ENCODE assay signal across 8 cellular contexts in the genomic region with DNA sequence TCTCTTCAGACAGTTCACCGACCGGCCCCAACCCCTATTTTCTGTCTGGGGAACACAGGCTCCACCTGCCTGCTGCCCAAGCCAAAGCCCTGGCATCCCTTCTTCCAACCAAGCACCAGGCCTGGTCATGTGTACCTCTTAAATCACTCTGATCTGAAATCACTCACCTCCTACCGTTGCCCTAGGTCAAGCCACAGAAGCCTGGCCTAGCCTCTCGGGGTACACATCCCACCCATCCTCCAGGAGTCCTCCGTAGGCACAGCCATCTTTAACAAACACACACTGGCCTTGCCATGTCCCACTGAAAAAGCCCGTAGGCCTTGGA.
A peak's percentile ranks its signal among the peaks of the same experiment; 100 is the strongest.
DNase-seq lines count a peak whose midpoint lies in the region; ATAC-seq, FAIRE-seq and TF ChIP-seq lines count a peak whose summit lies in the region.

No MANE protein-coding gene starts in this region.

- H3K79me1 ChIP-seq in neuronal stem cell (ENCODE audit: low read depth, low read length): no peaks in the 10 kb centered on the region

- H2AK5ac ChIP-seq in neuronal stem cell (ENCODE audit: low read depth, low read length): peak overlapping the region; percentile 99

- peak overlapping the region; percentile 81 for H3K27ac ChIP-seq in neuronal stem cell (replicated peaks; ENCODE audit: low read length)

- H4K91ac ChIP-seq in neuronal stem cell (ENCODE audit: low read depth, low read length, poor library complexity): peak overlapping the region; percentile 66

- ATAC-seq in HG03432 (IDR thresholded peaks at IDR 0.05; ENCODE audit: unreplicated experiment): peak; percentile 9

- no peaks in the 10 kb centered on the region for H3K27me3 ChIP-seq in neuronal stem cell (ENCODE audit: control insufficient read depth in 3 of 3, insufficient read depth in 3 of 3, low read depth in 1 of 3, low read length in 3 of 3)

- H2BK12ac ChIP-seq in neuronal stem cell (ENCODE audit: low read length): peak overlapping the region; percentile 93

- no peaks in the 10 kb centered on the region for H3K36me3 Mint-ChIP-seq in dendritic cell treated with granulocyte-macrophage colony-stimulating factor and Interleukin-4, amounts not matched to agents 40 ng/mL and 50 ng/mL, for 4 days (ENCODE audit: low read depth)

- peaks cover 5% of the 10 kb centered on the region for H3K27me3 Mint-ChIP-seq in dendritic cell treated with granulocyte-macrophage colony-stimulating factor and Interleukin-4, amounts not matched to agents 40 ng/mL and 50 ng/mL, for 4 days

- TF ChIP-seq CTCF in GM10266 (IDR thresholded peaks at IDR 0.05; ENCODE audit: control insufficient read depth, insufficient read depth, low read depth, missing control alignments): no peak

- H3K4ac ChIP-seq in neuronal stem cell (ENCODE audit: low read length): peak overlapping the region; percentile 80

- peak overlapping the region; percentile 98 for H2BK5ac ChIP-seq in neuronal stem cell (ENCODE audit: low read length)

- peaks cover 18 to 27% of the 10 kb centered on the region in 2 donors for H3K4me1 ChIP-seq in neuronal stem cell (ENCODE audit: control insufficient read depth in 2 of 2, insufficient read depth in 1 of 2, low read depth in 1 of 2, low read length in 2 of 2)

- no CpG with 5 or more reads among the region's 6 CpGs for WGBS in neuronal stem cell (ENCODE audit: extremely low coverage in 2 of 2, insufficient read length in 2 of 2, insufficient replicate concordance in 1 of 2), 2 donors

- H2BK15ac ChIP-seq in neuronal stem cell (ENCODE audit: low read length): peak overlapping the region; percentile 96

- DNase-seq in GM12891 (ENCODE audit: insufficient read length, low spot score) (no peak), neuronal stem cell (ENCODE audit: low spot score) (no peak), SIG-M5 treated with dmso at 0.1 percent for 504 hours (lab: John Stamatoyannopoulos, UW; ENCODE audit: unreplicated experiment) (no peak), GM10266 (ENCODE audit: extremely low spot score) (no peak), head of caudate nucleus (no peak)
- no peak for DNase-seq in stimulated activated CD4-positive, alpha-beta T cell treated with anti-CD3 and anti-CD28 coated beads, Interleukin-4, amount 100 ng/mL, for 4 hours

- H3K4me2 ChIP-seq in neuronal stem cell (ENCODE audit: insufficient read depth, low read length, poor library complexity, severe bottlenecking): no peak overlapping the region

- H3K4me3 Mint-ChIP-seq in dendritic cell treated with granulocyte-macrophage colony-stimulating factor and Interleukin-4, amounts not matched to agents 40 ng/mL and 50 ng/mL, for 4 days: no peak overlapping the region

- peak overlapping the region in 1 of 2 donors; percentile 10 for H3K4me3 ChIP-seq in neuronal stem cell (ENCODE audit: low read length in 2 of 2)

- H3K14ac ChIP-seq in neuronal stem cell (ENCODE audit: low read length): no peak overlapping the region

- peak overlapping the region; percentile 68 for H2AFZ ChIP-seq in neuronal stem cell (ENCODE audit: low read length)

- peak overlapping the region; percentile 79 for H3K27ac Mint-ChIP-seq in dendritic cell treated with granulocyte-macrophage colony-stimulating factor and Interleukin-4, amounts not matched to agents 40 ng/mL and 50 ng/mL, for 4 days

- H3K36me3 ChIP-seq in neuronal stem cell (replicated peaks in 1 of 2; ENCODE audit: control insufficient read depth in 2 of 2, insufficient read depth in 2 of 2, low read length in 2 of 2): no peaks in the 10 kb centered on the region

- peaks cover 48% of the 10 kb centered on the region for H3K4me1 Mint-ChIP-seq in dendritic cell treated with granulocyte-macrophage colony-stimulating factor and Interleukin-4, amounts not matched to agents 40 ng/mL and 50 ng/mL, for 4 days (ENCODE audit: low read depth)

- no peaks in the 10 kb centered on the region for H3K9me3 Mint-ChIP-seq in dendritic cell treated with granulocyte-macrophage colony-stimulating factor and Interleukin-4, amounts not matched to agents 40 ng/mL and 50 ng/mL, for 4 days

- no peak overlapping the region for H3K9ac ChIP-seq in neuronal stem cell (ENCODE audit: low read depth, low read length, poor library complexity)

- H3K23ac ChIP-seq in neuronal stem cell (ENCODE audit: low read depth, low read length, poor library complexity): peak overlapping the region; percentile 5

- H3K18ac ChIP-seq in neuronal stem cell (ENCODE audit: low read length): peak overlapping the region; percentile 93

- intact Hi-C loops in dendritic cell treated with granulocyte-macrophage colony-stimulating factor and Interleukin-4, amounts not matched to agents 40 ng/mL and 50 ng/mL, for 4 days (cut with micrococcal nuclease): no loop called here
- intact Hi-C loops in head of caudate nucleus (cut with DNase I): no loop called here

- H3K9me3 ChIP-seq in neuronal stem cell (replicated peaks in 1 of 2; ENCODE audit: control insufficient read depth in 2 of 2, insufficient read depth in 1 of 2, low read depth in 1 of 2, low read length in 2 of 2): no peaks in the 10 kb centered on the region

- FAIRE-seq in GM12891 (lab: Jason Lieb, UNC): peak; percentile 20

- no peak for TF ChIP-seq POLR2A in GM12891 (IDR thresholded peaks at IDR 0.05; ENCODE audit: low read depth, low read length)

- no peak overlapping the region for H4K8ac ChIP-seq in neuronal stem cell (ENCODE audit: low read depth, low read length)

- H2BK120ac ChIP-seq in neuronal stem cell (ENCODE audit: low read depth, low read length): peak overlapping the region; percentile 92

TF ChIP-seq in GM12891, 5 proteins besides CTCF, POLR2A, EP300 and RAD21:
- TF ChIP-seq POU2F2 (IDR thresholded peaks at IDR 0.05; ENCODE audit: low read depth, low read length): no peak
- no peak for TF ChIP-seq TAF1 (IDR thresholded peaks at IDR 0.05; ENCODE audit: low read depth, low read length)
- no peak for TF ChIP-seq POLR2AphosphoS5 (IDR thresholded peaks at IDR 0.05; ENCODE audit: low read depth, low read length)
- no peak for TF ChIP-seq PAX5 (IDR thresholded peaks at IDR 0.05; ENCODE audit: insufficient read depth, low read length, severe bottlenecking)
- no peak for TF ChIP-seq SPI1 (IDR thresholded peaks at IDR 0.05; ENCODE audit: low read depth, low read length)
